23 cellular contexts compared by ENCODE assay signal in the genomic region with DNA sequence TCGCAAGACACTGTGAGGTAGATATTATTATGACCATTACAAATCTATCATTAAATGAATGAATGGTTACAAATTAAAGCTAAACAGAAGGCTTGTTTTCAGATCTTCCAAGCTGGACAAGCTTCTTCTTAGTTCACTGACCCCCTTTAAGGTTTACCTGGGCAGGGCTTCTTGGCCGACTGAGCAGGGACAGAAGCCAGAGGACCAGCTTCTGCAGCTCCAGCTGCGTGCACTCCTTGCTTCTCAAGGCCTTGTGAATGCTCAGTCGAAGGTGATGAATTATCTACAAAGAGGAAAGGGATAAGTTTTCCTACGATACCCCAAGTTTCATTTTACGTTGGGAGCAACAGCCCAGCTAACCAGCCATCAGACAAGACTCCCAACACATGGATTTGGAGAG. TPM values are rescaled to one million over a fixed set of nuclear protein-coding genes. Genes with fewer than 3 reads are reported as not detected.
"Had no signal": no experiment of that assay in that cellular context is flagged by ENCODE, and none has a peak within 500 bp of the region (broad histone marks: within the 10 kb centered on the region; RNA-seq: fewer than 3 reads in every experiment).

No MANE protein-coding gene starts in this region.

- DNase-seq: islet precursor cell; left ventricle myocardium inferior; mesendoderm; naive B cell; natural killer cell; ovary; stimulated activated CD4-positive, alpha-beta T cell treated with anti-CD3 and anti-CD28 coated beads, Interleukin-1b, Interleukin-23, amount 100 ng/mL, for 48 hours; stimulated activated CD4-positive, alpha-beta T cell treated with anti-CD3 and anti-CD28 coated beads, Interleukin-2, amount 100 ng/mL, for 48 hours; stimulated activated CD4-positive, alpha-beta T cell treated with anti-CD3 and anti-CD28 coated beads, Interleukin-4, amount 100 ng/mL, for 4 hours; stimulated activated CD8-positive, alpha-beta memory T cell treated with anti-CD3 and anti-CD28 coated beads, Interleukin-4, amount 100 ng/mL, for 48 hours; stimulated activated naive CD4-positive, alpha-beta T cell treated with Interleukin-2 at 50 U/mL for 16 hours; stimulated activated naive CD8-positive, alpha-beta T cell treated with anti-CD3 and anti-CD28 coated beads, Interleukin-15, amount 100 ng/mL, for 72 hours; substantia nigra; transverse colon; upper lobe of right lung had no signal

- ATAC-seq: natural killer cell; right lobe of liver; stimulated activated memory B cell treated with anti-CD40 and anti-IgM and Interleukin-4, amounts not matched to agents 10 μg/mL and 1 μg/mL and 100 μg/mL, for 72 hours; stimulated activated naive CD8-positive, alpha-beta T cell treated with anti-CD3 and anti-CD28 coated beads, Interleukin-15, amount 100 ng/mL, for 72 hours; upper lobe of right lung had no signal

- H3K36me3 Mint-ChIP-seq: mesothelial cell of epicardium, naive B cell, natural killer cell had no signal

- H3K4me1 Mint-ChIP-seq: naive B cell; natural killer cell; stimulated activated memory B cell treated with anti-CD40 and anti-IgM and Interleukin-4, amounts not matched to agents 10 μg/mL and 1 μg/mL and 100 μg/mL, for 72 hours; stimulated activated naive CD8-positive, alpha-beta T cell treated with anti-CD3 and anti-CD28 coated beads, Interleukin-15, amount 100 ng/mL, for 72 hours had no signal

- H3K4me1 ChIP-seq: left ventricle myocardium inferior, right atrium auricular region, right lobe of liver, transverse colon, upper lobe of right lung had no signal

- H3K9me3 ChIP-seq: left ventricle myocardium inferior, ovary, right atrium auricular region, right lobe of liver, transverse colon, upper lobe of right lung had no signal

- H3K27me3 ChIP-seq: ovary, right atrium auricular region, right lobe of liver, transverse colon, upper lobe of right lung had no signal

- H3K27ac ChIP-seq: left ventricle myocardium inferior, ovary, right atrium auricular region, right lobe of liver, transverse colon, upper lobe of right lung had no signal

- H3K4me3 Mint-ChIP-seq: mesothelial cell of epicardium; naive B cell; natural killer cell; stimulated activated memory B cell treated with anti-CD40 and anti-IgM and Interleukin-4, amounts not matched to agents 10 μg/mL and 1 μg/mL and 100 μg/mL, for 72 hours; stimulated activated naive CD8-positive, alpha-beta T cell treated with anti-CD3 and anti-CD28 coated beads, Interleukin-15, amount 100 ng/mL, for 72 hours had no signal

- H3K27me3 Mint-ChIP-seq: naive B cell; progenitor cell of endocrine pancreas; stimulated activated memory B cell treated with anti-CD40 and anti-IgM and Interleukin-4, amounts not matched to agents 10 μg/mL and 1 μg/mL and 100 μg/mL, for 72 hours; stimulated activated naive CD8-positive, alpha-beta T cell treated with anti-CD3 and anti-CD28 coated beads, Interleukin-15, amount 100 ng/mL, for 72 hours had no signal

- H3K36me3 ChIP-seq: ovary, right lobe of liver had no signal

- H3K4me3 ChIP-seq: left ventricle myocardium inferior, lung, ovary, right atrium auricular region, right lobe of liver, smooth muscle cell, transverse colon, upper lobe of right lung had no signal

- H3K9me3 Mint-ChIP-seq: mesothelial cell of epicardium; naive B cell; natural killer cell; stimulated activated memory B cell treated with anti-CD40 and anti-IgM and Interleukin-4, amounts not matched to agents 10 μg/mL and 1 μg/mL and 100 μg/mL, for 72 hours; stimulated activated naive CD8-positive, alpha-beta T cell treated with anti-CD3 and anti-CD28 coated beads, Interleukin-15, amount 100 ng/mL, for 72 hours had no signal

- H3K27ac Mint-ChIP-seq: mesothelial cell of epicardium; natural killer cell; progenitor cell of endocrine pancreas; stimulated activated memory B cell treated with anti-CD40 and anti-IgM and Interleukin-4, amounts not matched to agents 10 μg/mL and 1 μg/mL and 100 μg/mL, for 72 hours; stimulated activated naive CD8-positive, alpha-beta T cell treated with anti-CD3 and anti-CD28 coated beads, Interleukin-15, amount 100 ng/mL, for 72 hours had no signal

RNA-seq across cellular contexts. Expression of gene ZC3HAV1L, which starts 9.3 kb away (rescaled TPM):
- polyA plus RNA-seq: neural cell had no signal
